1 cellular context compared by ENCODE assay signal in the genomic region with DNA sequence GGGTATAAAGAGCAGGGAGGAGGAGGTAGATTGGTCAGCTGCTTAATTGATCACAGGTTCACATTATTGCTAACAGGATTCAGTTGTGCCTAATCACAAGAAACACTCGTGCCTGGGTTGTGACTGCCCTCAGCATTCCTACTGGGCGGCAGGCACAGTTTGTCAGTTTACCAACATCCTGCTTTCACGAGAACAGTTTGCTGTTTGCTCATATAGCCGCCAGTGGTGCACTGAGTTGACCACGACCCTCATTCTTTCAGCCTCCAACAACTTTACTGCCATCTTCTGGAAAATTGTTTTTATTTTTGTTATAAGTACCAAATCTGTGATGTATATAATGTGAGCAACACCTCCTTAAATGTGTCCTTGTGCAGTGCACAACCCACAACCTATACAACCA.
TF ChIP-seq lines count a peak whose summit lies in the region.

No MANE protein-coding gene starts in this region.

TF ChIP-seq in K562, 482 proteins besides CTCF, POLR2A, EP300 and RAD21:
- TF ChIP-seq CBX3 (IDR thresholded peaks at IDR 0.05; ENCODE audit: borderline replicate concordance in 1 of 2, low read length in 2 of 2) = no peak
- no peak for TF ChIP-seq TAF7 (tag; IDR thresholded peaks at IDR 0.05)
- TF ChIP-seq, protein P1, sequence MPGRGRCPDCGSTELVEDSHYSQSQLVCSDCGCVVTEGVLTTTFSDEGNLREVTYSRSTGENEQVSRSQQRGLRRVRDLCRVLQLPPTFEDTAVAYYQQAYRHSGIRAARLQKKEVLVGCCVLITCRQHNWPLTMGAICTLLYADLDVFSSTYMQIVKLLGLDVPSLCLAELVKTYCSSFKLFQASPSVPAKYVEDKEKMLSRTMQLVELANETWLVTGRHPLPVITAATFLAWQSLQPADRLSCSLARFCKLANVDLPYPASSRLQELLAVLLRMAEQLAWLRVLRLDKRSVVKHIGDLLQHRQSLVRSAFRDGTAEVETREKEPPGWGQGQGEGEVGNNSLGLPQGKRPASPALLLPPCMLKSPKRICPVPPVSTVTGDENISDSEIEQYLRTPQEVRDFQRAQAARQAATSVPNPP (IDR thresholded peaks at IDR 0.05; ENCODE audit: borderline replicate concordance, insufficient read depth, insufficient read length) = no peak
- TF ChIP-seq MYNN (IDR thresholded peaks at IDR 0.05) = no peak
- TF ChIP-seq MYNN (CRISPR knock-in tag; IDR thresholded peaks at IDR 0.05) = no peak
- no peak for TF ChIP-seq RFX5 (IDR thresholded peaks at IDR 0.05; ENCODE audit: low read depth, low read length)
- TF ChIP-seq BMI1 (IDR thresholded peaks at IDR 0.05; ENCODE audit: low read length) = no peak
- no peak for TF ChIP-seq ZKSCAN1 (IDR thresholded peaks at IDR 0.05; ENCODE audit: low read depth, low read length)
- TF ChIP-seq ADNP (tag; IDR thresholded peaks at IDR 0.05) = no peak
- TF ChIP-seq, protein P2, sequence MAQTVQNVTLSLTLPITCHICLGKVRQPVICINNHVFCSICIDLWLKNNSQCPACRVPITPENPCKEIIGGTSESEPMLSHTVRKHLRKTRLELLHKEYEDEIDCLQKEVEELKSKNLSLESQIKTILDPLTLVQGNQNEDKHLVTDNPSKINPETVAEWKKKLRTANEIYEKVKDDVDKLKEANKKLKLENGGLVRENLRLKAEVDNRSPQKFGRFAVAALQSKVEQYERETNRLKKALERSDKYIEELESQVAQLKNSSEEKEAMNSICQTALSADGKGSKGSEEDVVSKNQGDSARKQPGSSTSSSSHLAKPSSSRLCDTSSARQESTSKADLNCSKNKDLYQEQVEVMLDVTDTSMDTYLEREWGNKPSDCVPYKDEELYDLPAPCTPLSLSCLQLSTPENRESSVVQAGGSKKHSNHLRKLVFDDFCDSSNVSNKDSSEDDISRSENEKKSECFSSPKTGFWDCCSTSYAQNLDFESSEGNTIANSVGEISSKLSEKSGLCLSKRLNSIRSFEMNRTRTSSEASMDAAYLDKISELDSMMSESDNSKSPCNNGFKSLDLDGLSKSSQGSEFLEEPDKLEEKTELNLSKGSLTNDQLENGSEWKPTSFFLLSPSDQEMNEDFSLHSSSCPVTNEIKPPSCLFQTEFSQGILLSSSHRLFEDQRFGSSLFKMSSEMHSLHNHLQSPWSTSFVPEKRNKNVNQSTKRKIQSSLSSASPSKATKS (CRISPR knock-in tag; IDR thresholded peaks at IDR 0.05) = no peak
- no peak for TF ChIP-seq POLR3A (IDR thresholded peaks at IDR 0.05; ENCODE audit: borderline replicate concordance, extremely low read depth, insufficient read depth, insufficient read length)
- no peak for TF ChIP-seq FOXK1 (CRISPR knock-in tag; IDR thresholded peaks at IDR 0.05; ENCODE audit: borderline replicate concordance)
- no peak for TF ChIP-seq ZFPM2 (CRISPR knock-in tag; IDR thresholded peaks at IDR 0.05)
